ENCODE assay signal across 16 cellular contexts in genomic region chr3:45940781-45941365, GRCh38. TPM values are rescaled to one million over a fixed set of nuclear protein-coding genes. Genes with fewer than 3 reads are reported as not detected.
DNase-seq lines count a peak whose midpoint lies in the region; ATAC-seq, FAIRE-seq and TF ChIP-seq lines count a peak whose summit lies in the region.
"Had no signal": no experiment of that assay in that cellular context is flagged by ENCODE, and none has a peak within 500 bp of the region (broad histone marks: within the 10 kb centered on the region; RNA-seq: fewer than 3 reads in every experiment).

No MANE protein-coding gene starts in this region.

- H3K9me3 Mint-ChIP-seq in activated CD4-positive, alpha-beta T cell treated with anti-CD3 and anti-CD28 coated beads, Interleukin-2, amount 10 ng/mL, durations not matched to agents 24 days and 14 days, result peaks cover 5% of the 10 kb centered on the region
- H3K9me3 Mint-ChIP-seq in activated T-helper 1 cell treated with anti-CD3 and anti-CD28 coated beads, Interleukin-12 subunit alpha, Interleukin-12 subunit beta, Interleukin-2, Interleukin-4 antibody, amounts not matched to agents 30 ng/mL and 10 ng/mL and 1 ng/mL, durations not matched to agents 14 hours and 24 hours and 36 hours, result peaks cover 5% of the 10 kb centered on the region

- peak overlapping the region; percentile 73 for H3K27ac ChIP-seq in DND-41 (ENCODE audit: low read length)
- H3K27ac ChIP-seq in psoas muscle, result peak overlapping the region; percentile 46
- no peak overlapping the region for H3K27ac ChIP-seq in caudate nucleus (ENCODE audit: low read depth, low read length)

- H3K27me3 Mint-ChIP-seq in activated CD4-positive, alpha-beta T cell treated with anti-CD3 and anti-CD28 coated beads, Interleukin-2, amount 10 ng/mL, durations not matched to agents 24 days and 14 days, result no peaks in the 10 kb centered on the region
- no peaks in the 10 kb centered on the region for H3K27me3 Mint-ChIP-seq in activated T-helper 1 cell treated with anti-CD3 and anti-CD28 coated beads, Interleukin-12 subunit alpha, Interleukin-12 subunit beta, Interleukin-2, Interleukin-4 antibody, amounts not matched to agents 30 ng/mL and 10 ng/mL and 1 ng/mL, durations not matched to agents 14 hours and 24 hours and 36 hours (ENCODE audit: insufficient read depth)

- no peak overlapping the region for H3K4me2 ChIP-seq in DND-41 (ENCODE audit: insufficient read depth, low read length)

- H3K27me3 ChIP-seq in DND-41 (ENCODE audit: insufficient read depth, low read length, poor library complexity) (no peaks in the 10 kb centered on the region), psoas muscle (ENCODE audit: insufficient read depth in 3 of 3, low read length in 2 of 3) (no peaks in the 10 kb centered on the region)

- H3K36me3 ChIP-seq in DND-41 (ENCODE audit: insufficient read depth, low read length), result peaks cover 67% of the 10 kb centered on the region
- H3K36me3 ChIP-seq in psoas muscle (ENCODE audit: insufficient read depth in 1 of 2, low read depth in 1 of 2), result peaks cover 3 to 40% of the 10 kb centered on the region in 2 donors

- no peak for FAIRE-seq in RCC 7860 (lab: Jason Lieb, UNC)
- FAIRE-seq: A204.1, GM19239 had no signal

- intact Hi-C loops in activated CD4-positive, alpha-beta T cell treated with anti-CD3 and anti-CD28 coated beads, Interleukin-2, amount 10 ng/mL, durations not matched to agents 24 days and 14 days (cut with micrococcal nuclease), result loop anchor here (5.0 kb wide), 2 partner anchors 266 to 501 kb away; partner anchors contain the start of gene CCR1
- intact Hi-C loops in activated T-helper 1 cell treated with anti-CD3 and anti-CD28 coated beads, Interleukin-12 subunit alpha, Interleukin-12 subunit beta, Interleukin-2, Interleukin-4 antibody, amounts not matched to agents 30 ng/mL and 10 ng/mL and 1 ng/mL, durations not matched to agents 14 hours and 24 hours and 36 hours (cut with micrococcal nuclease), result loop anchor here (5.0 kb wide), 1 partner anchor 341 kb away; no protein-coding TSS in a partner anchor
- intact Hi-C loops in psoas muscle (cut with DNase I), result loop anchor here (5.0 kb wide), 2 partner anchors 56 to 436 kb away; partner anchors contain the start of gene FYCO1 (in 1 of the 2)

- peaks cover 33% of the 10 kb centered on the region for H3K79me2 ChIP-seq in DND-41 (ENCODE audit: insufficient read depth, low read length)

- TF ChIP-seq CTCF in DND-41 (IDR thresholded peaks at IDR 0.05; ENCODE audit: borderline replicate concordance, extremely low read depth, low read length, poor library complexity, severe bottlenecking), result no peak
- TF ChIP-seq CTCF in psoas muscle (IDR thresholded peaks at IDR 0.05), result no peak

- H2AFZ ChIP-seq in DND-41 (ENCODE audit: low read depth, low read length), result no peak overlapping the region

- WGBS in psoas muscle, 3 donors, result 72 to 94% (median 86%) methylated on average over 6 of the region's 6 CpGs

- peaks cover 73% of the 10 kb centered on the region for H3K36me3 Mint-ChIP-seq in activated CD4-positive, alpha-beta T cell treated with anti-CD3 and anti-CD28 coated beads, Interleukin-2, amount 10 ng/mL, durations not matched to agents 24 days and 14 days (ENCODE audit: low read depth)
- peaks cover 47% of the 10 kb centered on the region for H3K36me3 Mint-ChIP-seq in activated T-helper 1 cell treated with anti-CD3 and anti-CD28 coated beads, Interleukin-12 subunit alpha, Interleukin-12 subunit beta, Interleukin-2, Interleukin-4 antibody, amounts not matched to agents 30 ng/mL and 10 ng/mL and 1 ng/mL, durations not matched to agents 14 hours and 24 hours and 36 hours (ENCODE audit: low read depth)

- no peak overlapping the region for H3K9ac ChIP-seq in DND-41 (ENCODE audit: low read depth, low read length)

- ATAC-seq in DND-41 (ENCODE audit: insufficient read depth, low read depth) (no peak), psoas muscle (no peak), HG03039 (IDR thresholded peaks at IDR 0.05; ENCODE audit: unreplicated experiment) (no peak)

- 0 out of 2 replicates have a peak, but pooled peaks cover 7% of the 10 kb centered on the region for H4K20me1 ChIP-seq in DND-41 (ENCODE audit: insufficient read depth, low read length)

- no peak overlapping the region for H3K4me3 Mint-ChIP-seq in activated CD4-positive, alpha-beta T cell treated with anti-CD3 and anti-CD28 coated beads, Interleukin-2, amount 10 ng/mL, durations not matched to agents 24 days and 14 days
- H3K4me3 Mint-ChIP-seq in activated T-helper 1 cell treated with anti-CD3 and anti-CD28 coated beads, Interleukin-12 subunit alpha, Interleukin-12 subunit beta, Interleukin-2, Interleukin-4 antibody, amounts not matched to agents 30 ng/mL and 10 ng/mL and 1 ng/mL, durations not matched to agents 14 hours and 24 hours and 36 hours, result no peak overlapping the region

- H3K4me1 ChIP-seq in DND-41 (ENCODE audit: insufficient read depth, low read length) (peaks cover 70% of the 10 kb centered on the region), psoas muscle (peaks cover 37% of the 10 kb centered on the region)
- H3K4me1 ChIP-seq: HAP-1 had no signal

- H3K9me3 ChIP-seq in DND-41 (ENCODE audit: insufficient read depth, low read length, severe bottlenecking), result no peaks in the 10 kb centered on the region
- no peaks in the 10 kb centered on the region for H3K9me3 ChIP-seq in psoas muscle
- H3K9me3 ChIP-seq: HAP-1 had no signal

- peaks cover 65% of the 10 kb centered on the region for H3K4me1 Mint-ChIP-seq in activated CD4-positive, alpha-beta T cell treated with anti-CD3 and anti-CD28 coated beads, Interleukin-2, amount 10 ng/mL, durations not matched to agents 24 days and 14 days
- peaks cover 71% of the 10 kb centered on the region for H3K4me1 Mint-ChIP-seq in activated T-helper 1 cell treated with anti-CD3 and anti-CD28 coated beads, Interleukin-12 subunit alpha, Interleukin-12 subunit beta, Interleukin-2, Interleukin-4 antibody, amounts not matched to agents 30 ng/mL and 10 ng/mL and 1 ng/mL, durations not matched to agents 14 hours and 24 hours and 36 hours (ENCODE audit: low read depth)

- no peak for DNase-seq in activated CD4-positive, alpha-beta T cell treated with anti-CD3 and anti-CD28 coated beads, Interleukin-2, amount 10 ng/mL, durations not matched to agents 24 days and 14 days
- no peak for DNase-seq in activated CD4-positive, alpha-beta T cell treated with anti-CD3 and anti-CD28 coated beads for 1 hour
- DNase-seq in DND-41 (no peak), psoas muscle (no peak), RCC 7860 (ENCODE audit: low spot score) (no peak), caudate nucleus (lab: John Stamatoyannopoulos, UW) (no peak)
- no peak for DNase-seq in activated T-helper 1 cell treated with anti-CD3 and anti-CD28 coated beads, Interleukin-12 subunit alpha, Interleukin-12 subunit beta, Interleukin-2, Interleukin-4 antibody, amounts not matched to agents 30 ng/mL and 10 ng/mL and 1 ng/mL, durations not matched to agents 14 hours and 24 hours and 36 hours (ENCODE audit: low spot score)
- DNase-seq: Calu3, GDM1, NCI-H1436, NCI-H2081 treated with DMSO at 0.1 percent for 48 hours had no signal

- H3K27ac Mint-ChIP-seq in activated CD4-positive, alpha-beta T cell treated with anti-CD3 and anti-CD28 coated beads, Interleukin-2, amount 10 ng/mL, durations not matched to agents 24 days and 14 days, result peak overlapping the region; percentile 48
- H3K27ac Mint-ChIP-seq in activated T-helper 1 cell treated with anti-CD3 and anti-CD28 coated beads, Interleukin-12 subunit alpha, Interleukin-12 subunit beta, Interleukin-2, Interleukin-4 antibody, amounts not matched to agents 30 ng/mL and 10 ng/mL and 1 ng/mL, durations not matched to agents 14 hours and 24 hours and 36 hours, result peak overlapping the region; percentile 20

- H3K4me3 ChIP-seq in DND-41 (ENCODE audit: low read depth in 1 of 2, low read length in 2 of 2) (no peak overlapping the region), psoas muscle (no peak overlapping the region)
- H3K4me3 ChIP-seq: HAP-1 had no signal

RNA-seq across cellular contexts. Expression of gene CXCR6, which starts 2.4 kb away (rescaled TPM):
- 15.2 TPM in 2 replicates for total RNA-seq in activated CD4-positive, alpha-beta T cell treated with anti-CD3 and anti-CD28 coated beads, Interleukin-2, amount 10 ng/mL, durations not matched to agents 24 days and 14 days
- 27.2 and 27.9 TPM in 2 replicates for total RNA-seq in activated T-helper 1 cell treated with anti-CD3 and anti-CD28 coated beads, Interleukin-12 subunit alpha, Interleukin-12 subunit beta, Interleukin-2, Interleukin-4 antibody, amounts not matched to agents 30 ng/mL and 10 ng/mL and 1 ng/mL, durations not matched to agents 14 hours and 24 hours and 36 hours
- total RNA-seq in psoas muscle, result under 1 TPM in 1 of 4 donors, not detected in 3; 0.50 TPM
- under 1 TPM in 2 of 3 donors, not detected in 1; 0.05 to 0.10 TPM for polyA plus RNA-seq in psoas muscle
- total RNA-seq: Calu3, HT1080 had no signal

RNA-seq across cellular contexts. Expression of gene CCR9, which starts 54.5 kb away (rescaled TPM):
- total RNA-seq in activated CD4-positive, alpha-beta T cell treated with anti-CD3 and anti-CD28 coated beads, Interleukin-2, amount 10 ng/mL, durations not matched to agents 24 days and 14 days, result not detected in 2 replicates
- total RNA-seq in activated T-helper 1 cell treated with anti-CD3 and anti-CD28 coated beads, Interleukin-12 subunit alpha, Interleukin-12 subunit beta, Interleukin-2, Interleukin-4 antibody, amounts not matched to agents 30 ng/mL and 10 ng/mL and 1 ng/mL, durations not matched to agents 14 hours and 24 hours and 36 hours, result not detected in 2 replicates
- total RNA-seq in psoas muscle, result not detected
- polyA plus RNA-seq in psoas muscle, result under 1 TPM in 1 of 3 donors, not detected in 2; 0.03 TPM
- total RNA-seq: Calu3, HT1080 had no signal

RNA-seq across cellular contexts. Expression of gene FYCO1, which starts 54.8 kb away (rescaled TPM):
- 16.5 and 16.8 TPM in 2 replicates for total RNA-seq in activated CD4-positive, alpha-beta T cell treated with anti-CD3 and anti-CD28 coated beads, Interleukin-2, amount 10 ng/mL, durations not matched to agents 24 days and 14 days
- 16.1 and 16.3 TPM in 2 replicates for total RNA-seq in activated T-helper 1 cell treated with anti-CD3 and anti-CD28 coated beads, Interleukin-12 subunit alpha, Interleukin-12 subunit beta, Interleukin-2, Interleukin-4 antibody, amounts not matched to agents 30 ng/mL and 10 ng/mL and 1 ng/mL, durations not matched to agents 14 hours and 24 hours and 36 hours
- total RNA-seq in psoas muscle, result 100 to 1,000 TPM in 3 of 4 donors, 10 to 100 TPM in 1; 60.1 to 129 (median 115) TPM
- polyA plus RNA-seq in psoas muscle, result 10 to 100 TPM; 14.0 to 68.3 (median 40.0) TPM

Comparison
In these comparisons a context has a peak if more than half of its experiments do, and no peak if none do; other contexts are left out.
1. RNA of gene CXCR6, which starts 2.4 kb away (total RNA-seq): 27.2 to 27.9 TPM in activated T-helper 1 cell treated with anti-CD3 and anti-CD28 coated beads, Interleukin-12 subunit alpha, Interleukin-12 subunit beta, Interleukin-2, Interleukin-4 antibody, amounts not matched to agents 30 ng/mL and 10 ng/mL and 1 ng/mL, durations not matched to agents 14 hours and 24 hours and 36 hours and 15.2 TPM in activated CD4-positive, alpha-beta T cell treated with anti-CD3 and anti-CD28 coated beads, Interleukin-2, amount 10 ng/mL, durations not matched to agents 24 days and 14 days; 0.50 TPM in psoas muscle; every median in the first group is over 10 times any median in the second.